Comparison of ENCODE assay signal across 8 cellular contexts in the genomic region with DNA sequence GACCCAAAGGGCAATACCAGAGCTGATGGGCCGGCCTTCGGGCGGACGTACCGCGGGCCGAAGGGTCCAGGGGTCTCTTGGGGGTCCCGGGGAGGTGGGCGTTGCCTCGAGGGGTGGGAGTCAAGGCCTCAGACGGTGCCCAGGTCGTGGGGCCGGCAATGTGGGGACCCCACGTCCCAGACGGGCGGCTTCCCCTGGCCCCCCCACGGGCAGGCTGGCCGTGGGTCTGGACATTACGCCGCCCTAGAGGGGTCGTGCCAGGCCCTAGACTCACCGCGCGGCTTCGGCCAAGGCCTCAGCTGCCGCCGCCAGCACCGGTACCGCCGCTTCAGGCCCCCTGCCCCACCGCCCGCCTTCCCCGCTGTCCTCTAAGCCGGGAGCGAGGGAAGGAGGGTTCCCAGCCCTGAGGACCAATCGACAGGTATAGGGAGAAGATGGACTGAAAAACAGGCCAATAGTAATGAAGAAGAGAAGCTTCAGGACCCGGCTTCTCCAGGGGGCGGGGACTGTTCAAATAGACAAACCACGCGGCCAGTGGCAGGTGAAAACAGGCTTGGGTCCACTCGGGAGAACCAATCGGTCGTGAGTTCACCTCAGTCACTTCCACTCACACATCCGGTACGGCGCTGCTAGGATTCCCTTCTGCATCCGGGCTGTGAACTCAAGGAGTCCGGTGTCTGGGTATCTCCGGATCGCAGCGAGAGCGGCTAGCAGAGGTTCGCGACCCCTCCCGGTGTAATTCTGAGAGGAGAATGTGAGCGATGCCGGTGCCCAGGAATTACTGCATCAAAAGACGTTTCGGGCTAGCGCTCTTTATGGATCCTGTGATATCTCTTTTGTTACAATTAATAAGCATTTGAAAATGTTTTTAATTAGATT. TPM values are rescaled to one million over a fixed set of nuclear protein-coding genes. Genes with fewer than 3 reads are reported as not detected.
DNase-seq lines count a peak whose midpoint lies in the region; ATAC-seq and TF ChIP-seq lines count a peak whose summit lies in the region.

A gene (minus strand): TSS at position 381 of the 879 bp plus-strand sequence. CDS start 3,142 bp downstream, outside the sequence.

- peaks cover 10% of the 10 kb centered on the region; the same call in 1 of the 2 replicates for H3K4me1 Mint-ChIP-seq in HFFc6 (ENCODE audit: low read depth)
- H3K4me1 Mint-ChIP-seq in activated naive CD4-positive, alpha-beta T cell treated with anti-CD3 and anti-CD28 coated beads, Interleukin-2, amount 10 ng/mL, durations not matched to agents 7 days and 5 days = peaks cover 29% of the 10 kb centered on the region

- TF ChIP-seq CTCF in HFFc6 (IDR thresholded peaks at IDR 0.05) = peak; percentile 33; the same call in 1 of the 2 replicates
- peak; percentile 20 for TF ChIP-seq CTCF in NB4 (IDR thresholded peaks at IDR 0.05; ENCODE audit: low read depth, low read length)
- peak in 3 of 4 experiments; percentile 5 to 37 (median 16) for TF ChIP-seq CTCF in gastroesophageal sphincter (IDR thresholded peaks at IDR 0.05)
- no peak for TF ChIP-seq CTCF in neutrophil (IDR thresholded peaks at IDR 0.05)

- DNase-seq in HFFc6 (peak; percentile 100), NB4 (ENCODE audit: low read depth) (peak; percentile 100), SK-N-MC (ENCODE audit: low read depth, low spot score) (peak; percentile 97), substantia nigra (lab: John Stamatoyannopoulos, UW) (peak; percentile 69 to 100 (median 98))
- peak; percentile 99 for DNase-seq in activated naive CD4-positive, alpha-beta T cell treated with anti-CD3 and anti-CD28 coated beads, Interleukin-2, amount 10 ng/mL, durations not matched to agents 7 days and 5 days

- H3K9ac ChIP-seq in SK-N-MC (ENCODE audit: insufficient read length) = peak within 1 kb of the TSS; percentile 95

- TF ChIP-seq EP300 in gastroesophageal sphincter (IDR thresholded peaks at IDR 0.05) = no peak

- H3K4me1 ChIP-seq in gastroesophageal sphincter (peaks cover 0 to 24% (median 11%) of the 10 kb centered on the region in 3 donors), neutrophil (ENCODE audit: control insufficient read depth in 1 of 2, insufficient read depth in 1 of 2, low read depth in 1 of 2, low read length in 1 of 2) (peaks cover 13 to 15% of the 10 kb centered on the region in 2 experiments)

- no peaks in the 10 kb centered on the region; the same call in 1 of the 2 replicates for H3K36me3 Mint-ChIP-seq in HFFc6 (ENCODE audit: low read depth)
- peaks cover 17% of the 10 kb centered on the region for H3K36me3 Mint-ChIP-seq in activated naive CD4-positive, alpha-beta T cell treated with anti-CD3 and anti-CD28 coated beads, Interleukin-2, amount 10 ng/mL, durations not matched to agents 7 days and 5 days

- H3K27ac ChIP-seq in SK-N-MC (no peak within 1 kb of the TSS), gastroesophageal sphincter (peak within 1 kb of the TSS; percentile 66 to 92 (median 82)), neutrophil (peak within 1 kb of the TSS; percentile 80), substantia nigra (ENCODE audit: low read depth, low read length, poor library complexity, severe bottlenecking) (peak within 1 kb of the TSS; percentile 70)

- H3K27me3 ChIP-seq in gastroesophageal sphincter (no peaks in the 10 kb centered on the region), neutrophil (peaks cover 13% of the 10 kb centered on the region)

- peak within 1 kb of the TSS; percentile 95 for H3K4me3 Mint-ChIP-seq in HFFc6
- H3K4me3 Mint-ChIP-seq in activated naive CD4-positive, alpha-beta T cell treated with anti-CD3 and anti-CD28 coated beads, Interleukin-2, amount 10 ng/mL, durations not matched to agents 7 days and 5 days = peak within 1 kb of the TSS; percentile 91

- TF ChIP-seq POLR2A in NB4 (IDR thresholded peaks at IDR 0.05; ENCODE audit: extremely low read depth, insufficient read length) (peak; percentile 64), gastroesophageal sphincter (IDR thresholded peaks at IDR 0.05) (peak; percentile 61 to 70)

- H3K27ac Mint-ChIP-seq in HFFc6 = peak within 1 kb of the TSS; percentile 84
- peak within 1 kb of the TSS; percentile 78 for H3K27ac Mint-ChIP-seq in activated naive CD4-positive, alpha-beta T cell treated with anti-CD3 and anti-CD28 coated beads, Interleukin-2, amount 10 ng/mL, durations not matched to agents 7 days and 5 days

- H3K4me3 ChIP-seq in GM08714 (ENCODE audit: low read length) = peak within 1 kb of the TSS; percentile 98
- peak within 1 kb of the TSS; percentile 94 for H3K4me3 ChIP-seq in NB4 (ENCODE audit: low read depth, low read length)
- peak within 1 kb of the TSS; percentile 95 for H3K4me3 ChIP-seq in SK-N-MC
- H3K4me3 ChIP-seq in gastroesophageal sphincter = peak within 1 kb of the TSS; percentile 84 to 98
- peak within 1 kb of the TSS; percentile 84 to 100 for H3K4me3 ChIP-seq in neutrophil (ENCODE audit: low read depth in 1 of 2, low read length in 1 of 2)

- 0% methylated on average over 10 to 13 of the region's 60 CpGs for WGBS in gastroesophageal sphincter (ENCODE audit: low coverage in 1 of 2), 2 donors

- H3K9me3 ChIP-seq in SK-N-MC (ENCODE audit: low read depth, low read length) = no peaks in the 10 kb centered on the region
- H3K9me3 ChIP-seq in gastroesophageal sphincter = no peaks in the 10 kb centered on the region
- H3K9me3 ChIP-seq in neutrophil = no peaks in the 10 kb centered on the region

- H3K27me3 Mint-ChIP-seq in HFFc6 (ENCODE audit: insufficient read depth) = no peaks in the 10 kb centered on the region; the same call in 1 of the 2 replicates
- peaks cover 16% of the 10 kb centered on the region for H3K27me3 Mint-ChIP-seq in activated naive CD4-positive, alpha-beta T cell treated with anti-CD3 and anti-CD28 coated beads, Interleukin-2, amount 10 ng/mL, durations not matched to agents 7 days and 5 days

- CTCF ChIA-PET in activated naive CD4-positive, alpha-beta T cell treated with anti-CD3 and anti-CD28 coated beads, Interleukin-2, amount 10 ng/mL, durations not matched to agents 7 days and 5 days (lab: Charles Lee) = interaction anchor here (0.9 to 2.0 kb wide), 7 partner anchors 9 to 383 kb away, joined by 3 to 6 read pairs (median 4); no protein-coding TSS in a partner anchor

- H3K36me3 ChIP-seq in SK-N-MC (ENCODE audit: insufficient read depth, low read length) = peaks cover 19% of the 10 kb centered on the region
- peaks cover 3 to 24% of the 10 kb centered on the region in 2 donors for H3K36me3 ChIP-seq in gastroesophageal sphincter
- peaks cover 22% of the 10 kb centered on the region for H3K36me3 ChIP-seq in neutrophil

- peak; percentile 100 for ATAC-seq in gastroesophageal sphincter

- H3K9me3 Mint-ChIP-seq in HFFc6 = no peaks in the 10 kb centered on the region
- H3K9me3 Mint-ChIP-seq in activated naive CD4-positive, alpha-beta T cell treated with anti-CD3 and anti-CD28 coated beads, Interleukin-2, amount 10 ng/mL, durations not matched to agents 7 days and 5 days = no peaks in the 10 kb centered on the region

RNA-seq across cellular contexts. Expression of the gene that starts here (rescaled TPM):
- total RNA-seq in HFFc6 (2021; fragmentation: NEBNext Ultra II Directional; extraction: Animal tissue kit (Norgen Biotek cat#: 25700)) = 10 to 100 TPM; 36.6 to 41.2 (median 38.2) TPM
- 10 to 100 TPM; 32.4 to 55.4 (median 42.5) TPM for total RNA-seq in gastroesophageal sphincter
